Comparison of ENCODE assay signal across 14 cellular contexts in the genomic region with DNA sequence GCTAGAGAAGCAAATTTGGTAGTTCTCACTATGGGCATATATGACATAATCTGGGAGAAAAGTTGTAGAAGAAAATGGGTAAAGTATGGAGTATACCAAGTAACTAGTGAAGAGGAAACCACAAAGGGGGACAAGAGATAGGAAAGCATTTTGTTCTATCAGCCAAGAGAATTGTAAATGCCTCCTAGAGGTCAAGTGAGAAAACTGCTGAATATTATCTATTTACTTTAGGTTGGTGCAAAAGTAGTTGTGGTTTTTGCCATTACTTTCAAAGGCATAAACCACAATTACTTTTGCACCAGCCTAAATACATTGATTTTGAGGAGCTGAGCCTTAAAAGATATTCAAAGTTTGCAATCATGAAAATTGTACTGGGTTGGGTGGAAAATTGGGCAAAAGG.
DNase-seq lines count a peak whose midpoint lies in the region; ATAC-seq, FAIRE-seq and TF ChIP-seq lines count a peak whose summit lies in the region.
"Had no signal": no experiment of that assay in that cellular context is flagged by ENCODE, and none has a peak within 500 bp of the region (broad histone marks: within the 10 kb centered on the region; RNA-seq: fewer than 3 reads in every experiment).

No MANE protein-coding gene starts in this region.

- POLR2A ChIA-PET in GM12878 (lab: Charles Lee): interaction anchor here (0.6 to 1.9 kb wide), 3 partner anchors 99 to 260 kb away, joined by 3 to 6 read pairs (median 4); no protein-coding TSS in a partner anchor

- H3K4me2 ChIP-seq in GM12878 (ENCODE audit: control insufficient read depth, insufficient read depth): peak overlapping the region; percentile 28; the same call in 1 of the 2 replicates

- H3K27ac ChIP-seq in GM12878 (ENCODE audit: control insufficient read depth, insufficient read depth) (peak overlapping the region; percentile 90; the same call in 1 of the 2 replicates), spleen (peak overlapping the region in 6 of 8 donors; percentile 4 to 82 (median 62))
- H3K27ac ChIP-seq: dorsolateral prefrontal cortex had no signal

- peak; percentile 66 for FAIRE-seq in GM12878 (lab: Jason Lieb, UNC)
- FAIRE-seq: HTR-8/SVneo had no signal

- peak overlapping the region; percentile 88 for H3K27ac Mint-ChIP-seq in activated naive CD4-positive, alpha-beta T cell treated with anti-CD3 and anti-CD28 coated beads, Interleukin-2, amount 50 U/mL, for 24 hours
- H3K27ac Mint-ChIP-seq: nephron had no signal

- ATAC-seq in GM12878: peak; percentile 19
- ATAC-seq in GM21528 (IDR thresholded peaks at IDR 0.05; ENCODE audit: low FRiP score, unreplicated experiment): no peak

- no peak for TF ChIP-seq EP300 in GM12878 (IDR thresholded peaks at IDR 0.05; ENCODE audit: borderline replicate concordance in 1 of 2, control insufficient read depth in 1 of 2, low read depth in 2 of 2, low read length in 2 of 2)

- H3K9me3 Mint-ChIP-seq in activated naive CD4-positive, alpha-beta T cell treated with anti-CD3 and anti-CD28 coated beads, Interleukin-2, amount 50 U/mL, for 24 hours: peaks cover 4% of the 10 kb centered on the region
- H3K9me3 Mint-ChIP-seq: nephron had no signal

- H3K9me3 ChIP-seq in GM12878 (replicated peaks; ENCODE audit: control insufficient read depth, insufficient read depth, low read length): no peaks in the 10 kb centered on the region
- no peaks in the 10 kb centered on the region for H3K9me3 ChIP-seq in spleen

- RAD21 ChIA-PET in GM12878 (lab: Charles Lee; ENCODE audit: unreplicated experiment): interaction anchor here (0.9 to 8.5 kb wide), 12 partner anchors 12 to 297 kb away, joined by 3 to 104 read pairs (median 4); no protein-coding TSS in a partner anchor

- intact Hi-C loops in GM12878 (cut with micrococcal nuclease; ENCODE audit: unreplicated experiment): loop anchor here (2.0 kb wide), 2 partner anchors 75 to 83 kb away; no protein-coding TSS in a partner anchor
- intact Hi-C loops in spleen (cut with DNase I; ENCODE audit: low total_unique reads): no loop called here

- peaks cover 86% of the 10 kb centered on the region for H3K79me2 ChIP-seq in GM12878 (ENCODE audit: control insufficient read depth, insufficient read depth, low read length)

- H3K36me3 Mint-ChIP-seq in activated naive CD4-positive, alpha-beta T cell treated with anti-CD3 and anti-CD28 coated beads, Interleukin-2, amount 50 U/mL, for 24 hours: peaks cover 21% of the 10 kb centered on the region

- H2AFZ ChIP-seq in GM12878 (ENCODE audit: control insufficient read depth, low read depth, low read length): no peak overlapping the region

- H3K4me1 Mint-ChIP-seq in activated naive CD4-positive, alpha-beta T cell treated with anti-CD3 and anti-CD28 coated beads, Interleukin-2, amount 50 U/mL, for 24 hours: peaks cover 88% of the 10 kb centered on the region
- H3K4me1 Mint-ChIP-seq: nephron had no signal

- no peak for DNase-seq in activated naive CD4-positive, alpha-beta T cell (lab: John Stamatoyannopoulos, UW)
- DNase-seq in GM12878 (ENCODE audit: low read depth, low spot score): no peak
- DNase-seq in spleen: no peak
- no peak for DNase-seq in GOT3 (lab: John Stamatoyannopoulos, UW)
- no peak for DNase-seq in mesenteric fat pad (ENCODE audit: low spot score)
- DNase-seq: CD4-positive, CD25-positive, alpha-beta regulatory T cell; dorsolateral prefrontal cortex; NCI-H446; stimulated activated CD4-positive, alpha-beta T cell treated with anti-CD3 and anti-CD28 coated beads, Interleukin-2, amount 100 ng/mL, for 48 hours had no signal

- H3K4me3 ChIP-seq in GM12878 (no peak overlapping the region), spleen (no peak overlapping the region)
- H3K4me3 ChIP-seq: dorsolateral prefrontal cortex had no signal

- CTCF ChIA-PET in GM12878 (lab: Yijun Ruan, JAX): interaction anchor here (0.7 to 4.2 kb wide), 7 partner anchors 11 to 300 kb away, joined by 3 to 21 read pairs (median 4); no protein-coding TSS in a partner anchor

- no peaks in the 10 kb centered on the region for H3K27me3 ChIP-seq in GM12878 (replicated peaks in 1 of 2; ENCODE audit: control insufficient read depth in 2 of 2, insufficient read depth in 2 of 2, low read length in 1 of 2)
- no peaks in the 10 kb centered on the region for H3K27me3 ChIP-seq in spleen (replicated peaks in 1 of 7)
- H3K27me3 ChIP-seq: dorsolateral prefrontal cortex had no signal

- in situ Hi-C loops in GM12878 (cut with MboI): no loop called here

- H3K36me3 ChIP-seq in GM12878 (ENCODE audit: control insufficient read depth in 2 of 2, insufficient read depth in 2 of 2, low read length in 1 of 2) (no peaks in the 10 kb centered on the region; a peak in 3 of 4 replicates), spleen (no peaks in the 10 kb centered on the region)

- H3K9ac ChIP-seq in GM12878 (ENCODE audit: control insufficient read depth, insufficient read depth, low read length): no peak overlapping the region

- SMC1A ChIA-PET in GM12878 (lab: Charles Lee; ENCODE audit: uncharacterized antibody, unreplicated experiment): interaction anchor here (0.9 to 5.4 kb wide), 17 partner anchors 9 to 302 kb away, joined by 3 to 40 read pairs (median 5); no protein-coding TSS in a partner anchor

- peak; percentile 39; the same call in 1 of the 2 replicates for TF ChIP-seq CTCF in LNCAP (IDR thresholded peaks at IDR 0.05)
- peak in 2 of 3 experiments; percentile 37 to 41; a peak in 4 of 6 replicates for TF ChIP-seq CTCF in GM12878 (IDR thresholded peaks at IDR 0.05 in 2 of 3, conservative IDR thresholded peaks at IDR 0.05 in 1 of 3; ENCODE audit: control insufficient read depth in 2 of 3, extremely low read depth in 1 of 3, insufficient read depth in 1 of 3, low read depth in 3 of 3, low read length in 3 of 3)
- TF ChIP-seq CTCF in spleen (IDR thresholded peaks at IDR 0.05 in 8 of 11, conservative IDR thresholded peaks at IDR 0.05 in 3 of 11): peak in 2 of 11 experiments; percentile 9 to 13

- H3K27me3 Mint-ChIP-seq in activated naive CD4-positive, alpha-beta T cell treated with anti-CD3 and anti-CD28 coated beads, Interleukin-2, amount 50 U/mL, for 24 hours: no peaks in the 10 kb centered on the region
- H3K27me3 Mint-ChIP-seq: CD4-positive, CD25-positive, alpha-beta regulatory T cell had no signal

- no TSS peak for BruUV-seq in GM12878 (replicated peaks; lab: Mats Ljungman, UMichigan)

- peak; percentile 39; the same call in 1 of the 2 replicates for TF ChIP-seq RAD21 in GM12878 (IDR thresholded peaks at IDR 0.05; ENCODE audit: insufficient read depth, low read depth, low read length)

- TF ChIP-seq POLR2A in GM12878 (IDR thresholded peaks at IDR 0.05; ENCODE audit: low read depth, low read length): no peak
- no peak for TF ChIP-seq POLR2A in spleen (IDR thresholded peaks at IDR 0.05)

- H4K20me1 ChIP-seq in GM12878 (ENCODE audit: control insufficient read depth, insufficient read depth): no peaks in the 10 kb centered on the region

- no peak overlapping the region for H3K4me3 Mint-ChIP-seq in activated naive CD4-positive, alpha-beta T cell treated with anti-CD3 and anti-CD28 coated beads, Interleukin-2, amount 50 U/mL, for 24 hours
- H3K4me3 Mint-ChIP-seq: nephron had no signal

- H3K4me1 ChIP-seq in GM12878 (ENCODE audit: control insufficient read depth, insufficient read depth, low read length): peaks cover 64% of the 10 kb centered on the region
- H3K4me1 ChIP-seq in spleen: peaks cover 9 to 95% (median 45%) of the 10 kb centered on the region in 6 donors

TF ChIP-seq in GM12878, 131 proteins besides CTCF, POLR2A, EP300 and RAD21 (continues in another document):
- TF ChIP-seq NFIC (IDR thresholded peaks at IDR 0.05; ENCODE audit: low read depth, low read length) (0 out of 2 replicates have a peak, but pooled peaks have one; percentile 7), RUNX3 (IDR thresholded peaks at IDR 0.05; ENCODE audit: low read length) (peak; percentile 81), MTA2 (IDR thresholded peaks at IDR 0.05; ENCODE audit: low read depth) (peak; percentile 47), ESRRA (IDR thresholded peaks at IDR 0.05; ENCODE audit: low read length) (no peak)
- TF ChIP-seq, protein P1, sequence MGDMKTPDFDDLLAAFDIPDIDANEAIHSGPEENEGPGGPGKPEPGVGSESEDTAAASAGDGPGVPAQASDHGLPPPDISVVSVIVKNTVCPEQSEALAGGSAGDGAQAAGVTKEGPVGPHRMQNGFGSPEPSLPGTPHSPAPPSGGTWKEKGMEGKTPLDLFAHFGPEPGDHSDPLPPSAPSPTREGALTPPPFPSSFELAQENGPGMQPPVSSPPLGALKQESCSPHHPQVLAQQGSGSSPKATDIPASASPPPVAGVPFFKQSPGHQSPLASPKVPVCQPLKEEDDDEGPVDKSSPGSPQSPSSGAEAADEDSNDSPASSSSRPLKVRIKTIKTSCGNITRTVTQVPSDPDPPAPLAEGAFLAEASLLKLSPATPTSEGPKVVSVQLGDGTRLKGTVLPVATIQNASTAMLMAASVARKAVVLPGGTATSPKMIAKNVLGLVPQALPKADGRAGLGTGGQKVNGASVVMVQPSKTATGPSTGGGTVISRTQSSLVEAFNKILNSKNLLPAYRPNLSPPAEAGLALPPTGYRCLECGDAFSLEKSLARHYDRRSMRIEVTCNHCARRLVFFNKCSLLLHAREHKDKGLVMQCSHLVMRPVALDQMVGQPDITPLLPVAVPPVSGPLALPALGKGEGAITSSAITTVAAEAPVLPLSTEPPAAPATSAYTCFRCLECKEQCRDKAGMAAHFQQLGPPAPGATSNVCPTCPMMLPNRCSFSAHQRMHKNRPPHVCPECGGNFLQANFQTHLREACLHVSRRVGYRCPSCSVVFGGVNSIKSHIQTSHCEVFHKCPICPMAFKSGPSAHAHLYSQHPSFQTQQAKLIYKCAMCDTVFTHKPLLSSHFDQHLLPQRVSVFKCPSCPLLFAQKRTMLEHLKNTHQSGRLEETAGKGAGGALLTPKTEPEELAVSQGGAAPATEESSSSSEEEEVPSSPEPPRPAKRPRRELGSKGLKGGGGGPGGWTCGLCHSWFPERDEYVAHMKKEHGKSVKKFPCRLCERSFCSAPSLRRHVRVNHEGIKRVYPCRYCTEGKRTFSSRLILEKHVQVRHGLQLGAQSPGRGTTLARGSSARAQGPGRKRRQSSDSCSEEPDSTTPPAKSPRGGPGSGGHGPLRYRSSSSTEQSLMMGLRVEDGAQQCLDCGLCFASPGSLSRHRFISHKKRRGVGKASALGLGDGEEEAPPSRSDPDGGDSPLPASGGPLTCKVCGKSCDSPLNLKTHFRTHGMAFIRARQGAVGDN (IDR thresholded peaks at IDR 0.05): 0 out of 2 replicates have a peak, but pooled peaks have one; percentile 17
